ENCODE assay signal across 12 cellular contexts in genomic region chr10:3099291-3100092, GRCh38. TPM values are rescaled to one million over a fixed set of nuclear protein-coding genes. Genes with fewer than 3 reads are reported as not detected.
DNase-seq lines count a peak whose midpoint lies in the region; ATAC-seq and TF ChIP-seq lines count a peak whose summit lies in the region.
"Had no signal": no experiment of that assay in that cellular context is flagged by ENCODE, and none has a peak within 500 bp of the region (broad histone marks: within the 10 kb centered on the region; RNA-seq: fewer than 3 reads in every experiment).

No MANE protein-coding gene starts in this region.

- H3K36me3 ChIP-seq in GM23338 (ENCODE audit: insufficient read depth) (0 out of 2 replicates have a peak, but pooled peaks cover 9% of the 10 kb centered on the region), Peyer's patch (peaks cover 0 to 32% (median 0%) of the 10 kb centered on the region in 3 donors)

- peaks cover 21% of the 10 kb centered on the region for H3K4me1 Mint-ChIP-seq in GM23338
- H3K4me1 Mint-ChIP-seq in activated naive CD8-positive, alpha-beta T cell (ENCODE audit: low read depth), result peaks cover 27% of the 10 kb centered on the region

- no peak overlapping the region for H3K4me3 Mint-ChIP-seq in GM23338
- H3K4me3 Mint-ChIP-seq in activated naive CD8-positive, alpha-beta T cell, result no peak overlapping the region

- no peaks in the 10 kb centered on the region for H3K27me3 ChIP-seq in AG04450 (ENCODE audit: control insufficient read depth, insufficient read depth, low read length)
- H3K27me3 ChIP-seq in GM23338 (ENCODE audit: insufficient read depth), result no peaks in the 10 kb centered on the region
- H3K27me3 ChIP-seq in Peyer's patch, result no peaks in the 10 kb centered on the region

- H3K4me1 ChIP-seq in GM23338 (ENCODE audit: insufficient read depth) (peaks cover 12% of the 10 kb centered on the region; the same call in 1 of the 2 replicates), Peyer's patch (peaks cover 0 to 31% (median 0%) of the 10 kb centered on the region in 4 donors)

- H4K20me1 ChIP-seq in GM23338 (replicated peaks; ENCODE audit: insufficient read depth), result peaks cover 15% of the 10 kb centered on the region

- CTCF ChIA-PET in AG04450 (lab: Charles Lee), result no interaction called here

- no peaks in the 10 kb centered on the region for H3F3A ChIP-seq in GM23338 (replicated peaks; ENCODE audit: low read depth)

- no peaks in the 10 kb centered on the region for H3K9me2 ChIP-seq in GM23338 (ENCODE audit: insufficient read depth)

- no peak overlapping the region for H3K4me2 ChIP-seq in GM23338

- TF ChIP-seq POLR2A in Peyer's patch (IDR thresholded peaks at IDR 0.05), result no peak

- no peak for TF ChIP-seq CTCF in AG04450 (IDR thresholded peaks at IDR 0.05; ENCODE audit: low read depth, low read length)
- no peak for TF ChIP-seq CTCF in GM23338 (conservative IDR thresholded peaks at IDR 0.05; ENCODE audit: low read depth in 2 of 2)
- no peak for TF ChIP-seq CTCF in Peyer's patch (IDR thresholded peaks at IDR 0.05)

- POLR2A ChIA-PET in AG04450 (lab: Yijun Ruan, JAX), result interaction anchor here (0.7 kb wide), 1 partner anchor 9 kb away, joined by 3 read pairs; no protein-coding TSS in a partner anchor

- ATAC-seq in GM23338 (no peak), GM19455 (IDR thresholded peaks at IDR 0.05; ENCODE audit: unreplicated experiment) (no peak)

- no peaks in the 10 kb centered on the region; the same call in 1 of the 3 replicates for H3K9me3 Mint-ChIP-seq in GM23338
- no peaks in the 10 kb centered on the region for H3K9me3 Mint-ChIP-seq in activated naive CD8-positive, alpha-beta T cell (ENCODE audit: low read depth)

- H3K27me3 Mint-ChIP-seq in GM23338 (ENCODE audit: insufficient read depth, low read depth, poor library complexity), result peaks cover 7% of the 10 kb centered on the region
- H3K27me3 Mint-ChIP-seq in activated naive CD8-positive, alpha-beta T cell, result no peaks in the 10 kb centered on the region

- peak overlapping the region; percentile 0 for H3K27ac Mint-ChIP-seq in GM23338
- H3K27ac Mint-ChIP-seq in activated naive CD8-positive, alpha-beta T cell, result peak overlapping the region; percentile 55

- no peak overlapping the region for H3K4me3 ChIP-seq in AG04450 (ENCODE audit: low read depth, low read length)
- H3K4me3 ChIP-seq in GM23338, result no peak overlapping the region
- no peak overlapping the region for H3K4me3 ChIP-seq in Peyer's patch

- H3K27ac ChIP-seq in AG04450 (ENCODE audit: low read depth, low read length) (peak overlapping the region; percentile 22), GM23338 (ENCODE audit: low read depth) (no peak overlapping the region), Peyer's patch (no peak overlapping the region)

- H3K9me3 ChIP-seq in AG04450 (ENCODE audit: control insufficient read depth, insufficient read depth, low read length) (peaks cover 14% of the 10 kb centered on the region; the same call in 1 of the 2 replicates), Peyer's patch (no peaks in the 10 kb centered on the region)

- H2AFZ ChIP-seq in GM23338, result no peak overlapping the region

- DNase-seq in AG04450 (ENCODE audit: low read depth, low spot score), result peak; percentile 46
- DNase-seq in GM23338 (ENCODE audit: low spot score), result no peak
- DNase-seq in foreskin melanocyte, result peak; percentile 49
- no peak for DNase-seq in Peyer's patch
- no peak for DNase-seq in activated naive CD4-positive, alpha-beta T cell (lab: John Stamatoyannopoulos, UW)
- DNase-seq in NCI-H187 treated with DMSO at 0.1 percent for 48 hours (lab: John Stamatoyannopoulos, UW), result no peak
- DNase-seq: cerebellar nuclear complex; DMS 273 treated with DMSO at 0.1 percent for 48 hours; NCI-H1092 treated with DMSO at 0.1 percent for 48 hours; stimulated activated CD4-positive, alpha-beta T cell treated with anti-CD3 and anti-CD28 coated beads, Interleukin-4, amount 100 ng/mL, for 4 hours had no signal

- H3K79me2 ChIP-seq in GM23338 (replicated peaks; ENCODE audit: insufficient read depth), result peaks cover 54% of the 10 kb centered on the region

- peaks cover 52% of the 10 kb centered on the region for H3K36me3 Mint-ChIP-seq in GM23338 (ENCODE audit: low read depth)
- peaks cover 11% of the 10 kb centered on the region for H3K36me3 Mint-ChIP-seq in activated naive CD8-positive, alpha-beta T cell

TF ChIP-seq in GM23338, 12 proteins besides CTCF, POLR2A, EP300 and RAD21 (continues in another document):
- no peak for TF ChIP-seq REST (IDR thresholded peaks at IDR 0.05; ENCODE audit: unreplicated experiment)
- no peak for TF ChIP-seq STAT1 (IDR thresholded peaks at IDR 0.05; ENCODE audit: unreplicated experiment)
- no peak for TF ChIP-seq ZNF114 (CRISPR knock-in tag; IDR thresholded peaks at IDR 0.05)
- TF ChIP-seq CREB1 (CRISPR knock-in tag; IDR thresholded peaks at IDR 0.05; ENCODE audit: low read depth), result no peak
- no peak for TF ChIP-seq ETS1 (IDR thresholded peaks at IDR 0.05)
- no peak for TF ChIP-seq NANOG (IDR thresholded peaks at IDR 0.05; ENCODE audit: borderline replicate concordance)
- no peak for TF ChIP-seq POLR2AphosphoS5 (IDR thresholded peaks at IDR 0.05; ENCODE audit: low read depth)
- TF ChIP-seq EZH2phosphoT487 (IDR thresholded peaks at IDR 0.05; ENCODE audit: unreplicated experiment), result no peak
- no peak for TF ChIP-seq ZNF331 (CRISPR knock-in tag; IDR thresholded peaks at IDR 0.05; ENCODE audit: low read depth)
- no peak for TF ChIP-seq JUNB (IDR thresholded peaks at IDR 0.05; ENCODE audit: unreplicated experiment)

RNA-seq across cellular contexts. Expression of gene PFKP, which starts 32.1 kb away (rescaled TPM):
- polyA plus RNA-seq in AG04450 (2011; rRNA removed), result 122 and 135 TPM in 2 replicates
- polyA minus RNA-seq in AG04450 (2011; rRNA and poly(A)+ RNA removed), result 103 and 128 TPM in 2 replicates
- 117 and 120 TPM in 2 replicates for total RNA-seq in GM23338 (2014; rRNA removed; shearing (Covaris generic))
- 55.3 and 56.3 TPM in 2 replicates for polyA plus RNA-seq in GM23338 (2016; fragmentation: Nextera tagmentation; extraction: Ambion mirVana)
- total RNA-seq in Peyer's patch, result 100 to 1,000 TPM in 1 of 4 donors, 10 to 100 TPM in 3; 79.0 to 130 (median 87.9) TPM

Comparison
In these comparisons a context has a peak if more than half of its experiments do, and no peak if none do; other contexts are left out.
1. DNase-seq: peak in AG04450 (single experiment) and foreskin melanocyte (single experiment); none in GM23338 (single experiment), Peyer's patch (0 of 3), activated naive CD4-positive, alpha-beta T cell (0 of 4) and NCI-H187 treated with DMSO at 0.1 percent for 48 hours (single experiment).